8 cellular contexts compared by ENCODE assay signal in genomic region chr16:88430524-88431446, GRCh38. TPM values are rescaled to one million over a fixed set of nuclear protein-coding genes. Genes with fewer than 3 reads are reported as not detected.
A peak's percentile ranks its signal among the peaks of the same experiment; 100 is the strongest.
DNase-seq lines count a peak whose midpoint lies in the region; ATAC-seq, FAIRE-seq and TF ChIP-seq lines count a peak whose summit lies in the region.

No MANE protein-coding gene starts in this region.

- intact Hi-C loops in dendritic cell treated with granulocyte-macrophage colony-stimulating factor and Interleukin-4, amounts not matched to agents 40 ng/mL and 50 ng/mL, for 4 days (cut with micrococcal nuclease): no loop called here

- H3K36me3 ChIP-seq in MM.1S (replicated peaks; ENCODE audit: insufficient read depth, low read length): no peaks in the 10 kb centered on the region

- peaks cover 64% of the 10 kb centered on the region for H3K27me3 Mint-ChIP-seq in dendritic cell treated with granulocyte-macrophage colony-stimulating factor and Interleukin-4, amounts not matched to agents 40 ng/mL and 50 ng/mL, for 4 days
- H3K27me3 Mint-ChIP-seq in naive thymus-derived CD8-positive, alpha-beta T cell: no peaks in the 10 kb centered on the region

- H3K27ac Mint-ChIP-seq in dendritic cell treated with granulocyte-macrophage colony-stimulating factor and Interleukin-4, amounts not matched to agents 40 ng/mL and 50 ng/mL, for 4 days: peak overlapping the region; percentile 70
- H3K27ac Mint-ChIP-seq in naive thymus-derived CD8-positive, alpha-beta T cell: peak overlapping the region in 7 of 10 donors; percentile 29 to 68 (median 57)

- no peak overlapping the region for H3K27ac ChIP-seq in MM.1S (ENCODE audit: low read length)

- no peak overlapping the region for H3K9ac ChIP-seq in MM.1S (ENCODE audit: low read length)

- POLR2A ChIA-PET in naive thymus-derived CD8-positive, alpha-beta T cell (lab: Charles Lee): interaction anchor here (0.5 to 1.2 kb wide), 6 partner anchors 22 to 1119 kb away, joined by 3 to 4 read pairs (median 3); partner anchors contain the start of genes BANP, ZC3H18 and ZFPM1

- peak; percentile 80 to 81 for ATAC-seq in naive thymus-derived CD8-positive, alpha-beta T cell

- peaks cover 39% of the 10 kb centered on the region for H3K4me1 Mint-ChIP-seq in dendritic cell treated with granulocyte-macrophage colony-stimulating factor and Interleukin-4, amounts not matched to agents 40 ng/mL and 50 ng/mL, for 4 days (ENCODE audit: low read depth)
- H3K4me1 Mint-ChIP-seq in naive thymus-derived CD8-positive, alpha-beta T cell: peaks cover 4 to 11% (median 7%) of the 10 kb centered on the region in 4 donors

- DNase-seq in NCI-H748 (lab: John Stamatoyannopoulos, UW; ENCODE audit: unreplicated experiment) (peak; percentile 42), NCI-H748 treated with DMSO at 0.1 percent for 48 hours (lab: John Stamatoyannopoulos, UW) (no peak), H54 (ENCODE audit: insufficient read length, low spot score) (no peak), DMS79 (lab: John Stamatoyannopoulos, UW) (no peak), MM.1S (no peak)
- DNase-seq in activated CD4-positive, CD25-positive, alpha-beta regulatory T cell (lab: John Stamatoyannopoulos, UW): peak in 3 of 4 experiments; percentile 16 to 33 (median 25)
- peak in 7 of 10 donors; percentile 26 to 57 (median 50) for DNase-seq in naive thymus-derived CD8-positive, alpha-beta T cell

- peaks cover 72% of the 10 kb centered on the region for H3K27me3 ChIP-seq in MM.1S (replicated peaks; ENCODE audit: insufficient read depth, low read length)

- H3K4me3 Mint-ChIP-seq in dendritic cell treated with granulocyte-macrophage colony-stimulating factor and Interleukin-4, amounts not matched to agents 40 ng/mL and 50 ng/mL, for 4 days: peak overlapping the region; percentile 71
- H3K4me3 Mint-ChIP-seq in naive thymus-derived CD8-positive, alpha-beta T cell: peak overlapping the region; percentile 44 to 81 (median 68)

- no peak for FAIRE-seq in H54 (lab: Jason Lieb, UNC)

- no peaks in the 10 kb centered on the region for H3K9me3 Mint-ChIP-seq in dendritic cell treated with granulocyte-macrophage colony-stimulating factor and Interleukin-4, amounts not matched to agents 40 ng/mL and 50 ng/mL, for 4 days
- H3K9me3 Mint-ChIP-seq in naive thymus-derived CD8-positive, alpha-beta T cell: no peaks in the 10 kb centered on the region

- no peak overlapping the region; the same call in 1 of the 2 replicates for H3K4me2 ChIP-seq in MM.1S (ENCODE audit: low read depth, low read length)

- no peak for TF ChIP-seq POLR2A in H54 (IDR thresholded peaks at IDR 0.05; ENCODE audit: low read depth, low read length)

- no peaks in the 10 kb centered on the region for H4K20me1 ChIP-seq in MM.1S (ENCODE audit: insufficient read depth, low read length)

- H3K4me1 ChIP-seq in MM.1S (ENCODE audit: low read length): no peaks in the 10 kb centered on the region

- no peaks in the 10 kb centered on the region for H3K79me2 ChIP-seq in MM.1S (ENCODE audit: low read length)

- H3K9me2 ChIP-seq in MM.1S (replicated peaks; ENCODE audit: insufficient read depth, low read length): no peaks in the 10 kb centered on the region

- no peaks in the 10 kb centered on the region for H3K36me3 Mint-ChIP-seq in dendritic cell treated with granulocyte-macrophage colony-stimulating factor and Interleukin-4, amounts not matched to agents 40 ng/mL and 50 ng/mL, for 4 days (ENCODE audit: low read depth)
- H3K36me3 Mint-ChIP-seq in naive thymus-derived CD8-positive, alpha-beta T cell: no peaks in the 10 kb centered on the region

- no peak for TF ChIP-seq CTCF in MM.1S (IDR thresholded peaks at IDR 0.05; ENCODE audit: low read length)

- H2AFZ ChIP-seq in MM.1S (ENCODE audit: low read length): no peak overlapping the region

- H3F3A ChIP-seq in MM.1S (ENCODE audit: insufficient read depth, low read length): no peaks in the 10 kb centered on the region

- H3K4me3 ChIP-seq in MM.1S (ENCODE audit: low read length): no peak overlapping the region

- H3K9me3 ChIP-seq in MM.1S (replicated peaks; ENCODE audit: insufficient read depth, low read length): no peaks in the 10 kb centered on the region

RNA-seq across cellular contexts. Expression of gene ZFPM1, which starts 22.3 kb away (rescaled TPM):
- 10 to 100 TPM; 10.6 to 10.8 TPM for total RNA-seq in naive thymus-derived CD8-positive, alpha-beta T cell
- under 1 TPM; 0.23 to 0.36 (median 0.28) TPM for polyA plus RNA-seq in naive thymus-derived CD8-positive, alpha-beta T cell

RNA-seq across cellular contexts. Expression of gene ZNF469, which starts 48.0 kb away (rescaled TPM):
- total RNA-seq in naive thymus-derived CD8-positive, alpha-beta T cell: 1 to 10 TPM; 2.0 to 2.1 TPM
- polyA plus RNA-seq in naive thymus-derived CD8-positive, alpha-beta T cell: under 1 TPM; 0.01 to 0.10 (median 0.09) TPM

Comparison
In these comparisons a context has a peak if more than half of its experiments do, and no peak if none do; other contexts are left out.
1. DNase-seq: peak in NCI-H748 (single experiment), activated CD4-positive, CD25-positive, alpha-beta regulatory T cell (3 of 4) and naive thymus-derived CD8-positive, alpha-beta T cell (7 of 10); none in NCI-H748 treated with DMSO at 0.1 percent for 48 hours (single experiment), H54 (single experiment), DMS79 (single experiment) and MM.1S (single experiment).